In the genomic region with DNA sequence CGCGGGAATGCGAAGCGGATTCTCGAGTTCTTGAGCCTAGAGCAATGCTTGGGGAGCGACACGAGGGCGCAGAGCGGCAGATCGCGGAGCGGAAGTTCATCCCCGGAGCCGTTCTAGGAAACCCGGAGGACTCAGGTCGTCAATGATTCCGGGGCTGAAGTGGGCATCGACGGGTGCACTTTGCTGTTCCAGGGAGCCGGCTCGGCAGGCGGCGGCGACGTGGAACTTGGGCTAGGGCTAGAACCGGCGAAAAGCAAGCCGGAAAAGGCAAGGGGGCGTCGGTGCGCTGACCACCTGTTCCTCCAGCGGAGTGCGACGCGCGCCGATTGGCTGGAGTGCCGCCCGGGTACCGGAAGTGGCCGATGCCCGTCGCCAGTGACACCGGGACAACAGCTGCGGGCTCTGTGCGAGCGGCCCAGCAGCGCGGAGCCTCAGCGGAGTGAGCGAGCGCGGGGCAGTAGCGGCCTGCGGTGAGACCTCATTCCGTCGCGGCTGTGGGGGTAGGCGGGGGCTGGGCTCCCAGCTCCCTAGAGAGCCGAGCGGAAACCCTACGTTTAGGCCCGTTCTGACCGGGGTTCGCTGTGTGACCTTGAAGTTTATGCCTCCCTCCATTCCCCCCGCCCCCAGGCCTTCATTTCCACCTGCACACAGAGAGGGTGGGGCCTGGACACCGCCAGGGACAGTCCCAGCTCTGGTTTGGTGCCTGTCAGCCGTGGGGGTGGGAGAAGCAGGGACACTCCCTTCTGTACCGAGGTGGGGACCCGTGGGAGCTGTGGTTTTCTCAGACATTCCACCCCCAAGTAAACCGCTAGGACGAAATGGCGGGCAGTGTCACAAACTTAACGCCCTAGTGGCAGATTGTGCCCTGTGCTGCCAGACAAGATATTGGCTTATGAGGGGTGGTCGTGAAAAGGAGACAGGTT, we compare ENCODE assay signal across 8 cellular contexts. TPM values are rescaled to one million over a fixed set of nuclear protein-coding genes. Genes with fewer than 3 reads are reported as not detected.
DNase-seq lines count a peak whose midpoint lies in the region; ATAC-seq and TF ChIP-seq lines count a peak whose summit lies in the region.

ZFP3 (plus strand) TSS at position 362 of the 923 bp plus-strand sequence. CDS start 13,038 bp downstream, outside the sequence.

- H3K4me1 ChIP-seq in HAP-1, result peaks cover 13% of the 10 kb centered on the region

- TF ChIP-seq CTCF in GM12873 (IDR thresholded peaks at IDR 0.05; ENCODE audit: insufficient read depth, low read depth, low read length, missing control alignments), result peak; percentile 41

- ATAC-seq in HG02678 (IDR thresholded peaks at IDR 0.05; ENCODE audit: unreplicated experiment), result peak; percentile 89

- H3K36me3 ChIP-seq in HAP-1 (replicated peaks), result no peaks in the 10 kb centered on the region

- peak; percentile 86 for DNase-seq in NCI-H2171 (lab: John Stamatoyannopoulos, UW)
- peak; percentile 57 for DNase-seq in activated CD4-positive, alpha-beta T cell treated with anti-CD3 and anti-CD28 coated beads, Interleukin-2, amount 50 U/mL, for 1 hour
- DNase-seq in dermis blood vessel endothelial cell, result peak; percentile 78
- DNase-seq in medulla oblongata (ENCODE audit: extremely low spot score), result peak; percentile 82
- DNase-seq in stimulated activated CD4-positive, alpha-beta T cell treated with anti-CD3 and anti-CD28 coated beads, TNF-alpha, amount 100 ng/mL, for 4 hours (ENCODE audit: low read depth in 3 of 3), result peak; percentile 61 to 65 (median 65)
- no peak for DNase-seq in HAP-1 (ENCODE audit: low spot score in 2 of 2)

- peaks cover 16% of the 10 kb centered on the region for H3K9me3 ChIP-seq in HAP-1

- in situ Hi-C loops in HAP-1 (cut with MboI; ENCODE audit: low sequenced_read_pairs), result no loop called here

- no peaks in the 10 kb centered on the region for H3K27me3 ChIP-seq in HAP-1 (ENCODE audit: low read depth)

- H3K4me3 ChIP-seq in HAP-1, result no peak within 1 kb of the TSS

RNA-seq across cellular contexts. Expression of gene ZFP3, which starts in this region (rescaled TPM):
- total RNA-seq in dermis blood vessel endothelial cell, result 1.9 and 2.0 TPM in 2 replicates

Comparison
In these comparisons a context has a peak if more than half of its experiments do, and no peak if none do; other contexts are left out.
1. DNase-seq: peak in NCI-H2171 (single experiment), activated CD4-positive, alpha-beta T cell treated with anti-CD3 and anti-CD28 coated beads, Interleukin-2, amount 50 U/mL, for 1 hour (single experiment), dermis blood vessel endothelial cell (single experiment), medulla oblongata (single experiment) and stimulated activated CD4-positive, alpha-beta T cell treated with anti-CD3 and anti-CD28 coated beads, TNF-alpha, amount 100 ng/mL, for 4 hours (3 of 3); none in HAP-1 (0 of 2).